In genomic region chr17:75645889-75646625, GRCh38 we compare ENCODE assay signal across 9 cellular contexts. TPM values are rescaled to one million over a fixed set of nuclear protein-coding genes. Genes with fewer than 3 reads are reported as not detected.
DNase-seq lines count a peak whose midpoint lies in the region; FAIRE-seq and TF ChIP-seq lines count a peak whose summit lies in the region.
"Had no signal": no experiment of that assay in that cellular context is flagged by ENCODE, and none has a peak within 500 bp of the region (broad histone marks: within the 10 kb centered on the region; RNA-seq: fewer than 3 reads in every experiment).

No MANE protein-coding gene starts in this region.

- H3K36me3 Mint-ChIP-seq in CD14-positive monocyte, result peaks cover 35 to 68% of the 10 kb centered on the region in 2 donors

- DNase-seq in CD14-positive monocyte (ENCODE audit: low spot score) (no peak), GM19239 (ENCODE audit: insufficient read length, low spot score) (peak; percentile 95), caudate nucleus (lab: John Stamatoyannopoulos, UW) (peak in 57 of 61 donors; percentile 22 to 90 (median 73)), middle frontal gyrus (ENCODE audit: extremely low spot score, low spot score) (peak; percentile 61), activated gamma-delta T cell (lab: John Stamatoyannopoulos, UW) (no peak), iPS-NIHi11 (ENCODE audit: low spot score) (no peak)
- DNase-seq in Jurkat, Clone E6-1 (ENCODE audit: low read depth, low spot score), result peak; percentile 10
- DNase-seq in stimulated activated CD8-positive, alpha-beta memory T cell treated with anti-CD3 and anti-CD28 coated beads, Interleukin-4, amount 100 ng/mL, for 48 hours, result no peak

- peaks cover 22% of the 10 kb centered on the region for H3K4me1 Mint-ChIP-seq in CD14-positive monocyte

- H3K27me3 Mint-ChIP-seq in CD14-positive monocyte (ENCODE audit: low read depth in 3 of 3), result peaks cover 0 to 2% (median 2%) of the 10 kb centered on the region in 3 donors

- H3K27ac ChIP-seq in caudate nucleus (ENCODE audit: low read depth, low read length), result peak overlapping the region; percentile 99
- H3K27ac ChIP-seq: cardiac muscle cell had no signal

- H3K4me3 ChIP-seq in Jurkat, Clone E6-1 (ENCODE audit: low read length), result no peak overlapping the region
- H3K4me3 ChIP-seq: cardiac muscle cell had no signal

- H3K27ac Mint-ChIP-seq in CD14-positive monocyte, result peak overlapping the region; percentile 26 to 88 (median 78)

- H3K9me3 Mint-ChIP-seq in CD14-positive monocyte, result peaks cover 0 to 2% (median 0%) of the 10 kb centered on the region in 7 donors

- H3K4me3 Mint-ChIP-seq in CD14-positive monocyte, result peak overlapping the region in 1 of 2 donors; percentile 78

- FAIRE-seq in GM19239 (lab: Jason Lieb, UNC), result peak; percentile 98

- intact Hi-C loops in CD14-positive monocyte (cut with micrococcal nuclease), result no loop called here

- no peak for TF ChIP-seq CTCF in CD14-positive monocyte (IDR thresholded peaks at IDR 0.05)

RNA-seq across cellular contexts. Expression of gene SMIM5, which starts 12.8 kb away (rescaled TPM):
- polyA plus RNA-seq in CD14-positive monocyte, result under 1 TPM; 0.15 to 0.43 TPM
- 1.5 TPM for polyA plus RNA-seq in Jurkat, Clone E6-1 (2012; ENCODE audit: insufficient read depth, insufficient read length)

RNA-seq across cellular contexts. Expression of gene RECQL5, which starts 20.9 kb away (rescaled TPM):
- polyA plus RNA-seq in CD14-positive monocyte, result 1 to 10 TPM; 3.1 to 4.4 TPM
- polyA plus RNA-seq in Jurkat, Clone E6-1 (2012; ENCODE audit: insufficient read depth, insufficient read length), result 36.7 TPM

RNA-seq across cellular contexts. Expression of gene SAP30BP, which starts 21.1 kb away (rescaled TPM):
- 10 to 100 TPM; 43.8 to 61.6 TPM for polyA plus RNA-seq in CD14-positive monocyte
- polyA plus RNA-seq in Jurkat, Clone E6-1 (2012; ENCODE audit: insufficient read depth, insufficient read length), result 122 TPM

RNA-seq across cellular contexts. Expression of gene MYO15B, which starts 58.5 kb away (rescaled TPM):
- under 1 TPM; 0.17 to 0.62 TPM for polyA plus RNA-seq in CD14-positive monocyte
- 60.5 TPM for polyA plus RNA-seq in Jurkat, Clone E6-1 (2012; ENCODE audit: insufficient read depth, insufficient read length)

Comparison
In these comparisons a context has a peak if more than half of its experiments do, and no peak if none do; other contexts are left out.
1. DNase-seq: peak in GM19239 (single experiment), Jurkat, Clone E6-1 (single experiment), caudate nucleus (57 of 61) and middle frontal gyrus (single experiment); none in CD14-positive monocyte (single experiment), activated gamma-delta T cell (single experiment), stimulated activated CD8-positive, alpha-beta memory T cell treated with anti-CD3 and anti-CD28 coated beads, Interleukin-4, amount 100 ng/mL, for 48 hours (single experiment) and iPS-NIHi11 (single experiment).